ENCODE assay signal across 21 cellular contexts in genomic region chr10:96688789-96689188, GRCh38. TPM values are rescaled to one million over a fixed set of nuclear protein-coding genes. Genes with fewer than 3 reads are reported as not detected.
"Had no signal": no experiment of that assay in that cellular context is flagged by ENCODE, and none has a peak within 500 bp of the region (broad histone marks: within the 10 kb centered on the region; RNA-seq: fewer than 3 reads in every experiment).

No MANE protein-coding gene starts in this region.

- DNase-seq: activated CD4-positive, alpha-beta T cell treated with anti-CD3 and anti-CD28 coated beads for 48 hours; activated CD4-positive, CD25-positive, alpha-beta regulatory T cell; activated CD8-positive, alpha-beta T cell treated with anti-CD3 and anti-CD28 coated beads for 36 hours; activated naive CD4-positive, alpha-beta T cell treated with Interleukin-2 at 50 U/mL for 16 hours; activated T-cell treated with anti-CD3 and anti-CD28 coated beads, Interleukin-2, amount 50 U/mL, for 1 hour; anterior cingulate cortex; central memory CD4-positive, alpha-beta T cell; endodermal cell; foreskin keratinocyte; kidney; left lung; T-helper 2 cell; upper lobe of right lung had no signal

- H3K4me3 ChIP-seq: left lung, prostate gland, right atrium auricular region, upper lobe of right lung had no signal

- H3K27ac Mint-ChIP-seq: activated CD8-positive, alpha-beta T cell treated with anti-CD3 and anti-CD28 coated beads for 36 hours; activated T-helper 17 cell treated with anti-CD3 and anti-CD28 coated beads, Interleukin-2, amount 50 U/mL, for 72 hours; brain; endodermal cell; mesothelial cell of epicardium had no signal

- H3K27me3 Mint-ChIP-seq: activated CD8-positive, alpha-beta T cell treated with anti-CD3 and anti-CD28 coated beads for 36 hours had no signal

- H3K36me3 ChIP-seq: left lung, prostate gland, right atrium auricular region, upper lobe of right lung had no signal

- H3K9me3 ChIP-seq: left lung, prostate gland, right atrium auricular region, upper lobe of right lung had no signal

- H3K9me3 Mint-ChIP-seq: activated CD8-positive, alpha-beta T cell treated with anti-CD3 and anti-CD28 coated beads for 36 hours; activated T-helper 17 cell treated with anti-CD3 and anti-CD28 coated beads, Interleukin-2, amount 50 U/mL, for 72 hours; brain; mesothelial cell of epicardium; neural crest cell had no signal

- H3K4me1 Mint-ChIP-seq: brain, endodermal cell, mesothelial cell of epicardium, neural crest cell had no signal

- H3K27ac ChIP-seq: epithelial cell of prostate, foreskin keratinocyte, left lung, prostate gland, right atrium auricular region, upper lobe of right lung had no signal

- H3K36me3 Mint-ChIP-seq: brain, mesothelial cell of epicardium had no signal

- H3K4me3 Mint-ChIP-seq: activated CD8-positive, alpha-beta T cell treated with anti-CD3 and anti-CD28 coated beads for 36 hours; activated T-helper 17 cell treated with anti-CD3 and anti-CD28 coated beads, Interleukin-2, amount 50 U/mL, for 72 hours; brain; endodermal cell; mesothelial cell of epicardium; neural crest cell had no signal

- H3K27me3 ChIP-seq: left lung, right atrium auricular region, upper lobe of right lung had no signal

- H3K4me1 ChIP-seq: foreskin keratinocyte, prostate gland, right atrium auricular region had no signal

- ATAC-seq: activated CD8-positive, alpha-beta T cell treated with anti-CD3 and anti-CD28 coated beads for 36 hours; activated T-helper 17 cell treated with anti-CD3 and anti-CD28 coated beads, Interleukin-2, amount 50 U/mL, for 72 hours; foreskin keratinocyte; left lung; upper lobe of right lung had no signal

RNA-seq across cellular contexts. Expression of gene PIK3AP1, which starts 31.5 kb away (rescaled TPM):
- total RNA-seq: lung microvascular endothelial cell had no signal
